1 cellular context compared by ENCODE assay signal in the genomic region with DNA sequence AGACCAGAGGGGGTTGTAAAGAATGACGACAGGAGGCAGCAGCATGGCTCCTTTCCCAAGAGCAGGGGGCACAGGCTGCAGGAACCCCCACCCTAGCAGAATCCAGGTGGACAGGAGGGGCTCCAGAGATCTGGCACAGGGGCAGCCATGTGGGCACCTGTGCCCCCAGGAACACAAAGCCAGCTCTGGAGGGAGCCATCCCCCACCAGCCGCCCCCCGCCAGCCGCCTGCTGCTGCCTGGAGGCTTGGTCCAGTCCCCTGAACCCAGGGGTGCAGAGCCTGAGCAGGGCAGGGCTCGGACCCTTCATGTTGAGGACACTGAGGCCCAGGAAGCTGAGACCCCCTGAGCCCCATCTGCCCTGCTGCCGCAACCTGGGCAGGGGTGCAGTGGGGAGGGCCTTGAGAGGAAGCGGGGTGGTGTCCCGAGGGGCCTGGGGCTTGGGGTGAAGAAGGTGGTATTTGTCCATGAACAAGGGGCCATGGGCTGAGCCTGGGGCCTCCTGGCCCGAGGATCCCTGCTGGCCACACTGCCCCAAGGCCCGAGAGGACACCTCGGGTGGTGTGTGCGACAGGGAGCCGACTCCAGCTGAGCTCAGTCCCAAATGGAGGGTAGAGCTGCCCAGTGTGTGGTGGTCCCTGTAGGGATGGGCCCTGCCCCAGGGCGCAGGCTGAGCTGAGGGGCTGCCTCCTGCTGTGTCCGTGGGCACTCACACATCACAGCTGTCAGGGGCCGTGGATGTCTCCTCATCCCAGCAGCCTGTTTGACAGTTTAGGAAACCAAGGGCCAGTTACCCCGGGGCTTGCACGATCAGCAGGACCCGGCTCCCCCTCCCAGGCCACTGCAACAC.
TF ChIP-seq lines count a peak whose summit lies in the region.

No MANE protein-coding gene starts in this region.

TF ChIP-seq in SK-N-SH, 30 proteins besides CTCF, POLR2A, EP300 and RAD21:
- TF ChIP-seq, protein P1, sequence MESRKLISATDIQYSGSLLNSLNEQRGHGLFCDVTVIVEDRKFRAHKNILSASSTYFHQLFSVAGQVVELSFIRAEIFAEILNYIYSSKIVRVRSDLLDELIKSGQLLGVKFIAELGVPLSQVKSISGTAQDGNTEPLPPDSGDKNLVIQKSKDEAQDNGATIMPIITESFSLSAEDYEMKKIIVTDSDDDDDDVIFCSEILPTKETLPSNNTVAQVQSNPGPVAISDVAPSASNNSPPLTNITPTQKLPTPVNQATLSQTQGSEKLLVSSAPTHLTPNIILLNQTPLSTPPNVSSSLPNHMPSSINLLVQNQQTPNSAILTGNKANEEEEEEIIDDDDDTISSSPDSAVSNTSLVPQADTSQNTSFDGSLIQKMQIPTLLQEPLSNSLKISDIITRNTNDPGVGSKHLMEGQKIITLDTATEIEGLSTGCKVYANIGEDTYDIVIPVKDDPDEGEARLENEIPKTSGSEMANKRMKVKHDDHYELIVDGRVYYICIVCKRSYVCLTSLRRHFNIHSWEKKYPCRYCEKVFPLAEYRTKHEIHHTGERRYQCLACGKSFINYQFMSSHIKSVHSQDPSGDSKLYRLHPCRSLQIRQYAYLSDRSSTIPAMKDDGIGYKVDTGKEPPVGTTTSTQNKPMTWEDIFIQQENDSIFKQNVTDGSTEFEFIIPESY (IDR thresholded peaks at IDR 0.05; ENCODE audit: borderline replicate concordance, low read depth): no peak
- TF ChIP-seq, protein P2, sequence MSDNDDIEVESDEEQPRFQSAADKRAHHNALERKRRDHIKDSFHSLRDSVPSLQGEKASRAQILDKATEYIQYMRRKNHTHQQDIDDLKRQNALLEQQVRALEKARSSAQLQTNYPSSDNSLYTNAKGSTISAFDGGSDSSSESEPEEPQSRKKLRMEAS (IDR thresholded peaks at IDR 0.05; ENCODE audit: low read depth): no peak
- TF ChIP-seq POLR2AphosphoS5 (IDR thresholded peaks at IDR 0.05; ENCODE audit: low read depth, low read length) (no peak), NFIC (IDR thresholded peaks at IDR 0.05; ENCODE audit: borderline replicate concordance) (no peak), GATA2 (CRISPR knock-in tag; IDR thresholded peaks at IDR 0.05) (no peak), ELF1 (IDR thresholded peaks at IDR 0.05) (no peak), RCOR1 (IDR thresholded peaks at IDR 0.05; ENCODE audit: low read length) (no peak), TAF1 (IDR thresholded peaks at IDR 0.05; ENCODE audit: borderline replicate concordance, low read depth, low read length) (no peak), CHD2 (IDR thresholded peaks at IDR 0.05; ENCODE audit: low read length, partially characterized antibody) (no peak), SMC3 (IDR thresholded peaks at IDR 0.05; ENCODE audit: low read depth, low read length) (no peak), JUND (IDR thresholded peaks at IDR 0.05) (no peak), RXRA (IDR thresholded peaks at IDR 0.05; ENCODE audit: borderline replicate concordance, low read depth) (no peak), GABPA (IDR thresholded peaks at IDR 0.05; ENCODE audit: low read depth) (no peak), SIN3A (IDR thresholded peaks at IDR 0.05; ENCODE audit: borderline replicate concordance, low read depth, low read length) (no peak), NRF1 (IDR thresholded peaks at IDR 0.05; ENCODE audit: low read depth, low read length) (no peak)
- TF ChIP-seq, protein P3, sequence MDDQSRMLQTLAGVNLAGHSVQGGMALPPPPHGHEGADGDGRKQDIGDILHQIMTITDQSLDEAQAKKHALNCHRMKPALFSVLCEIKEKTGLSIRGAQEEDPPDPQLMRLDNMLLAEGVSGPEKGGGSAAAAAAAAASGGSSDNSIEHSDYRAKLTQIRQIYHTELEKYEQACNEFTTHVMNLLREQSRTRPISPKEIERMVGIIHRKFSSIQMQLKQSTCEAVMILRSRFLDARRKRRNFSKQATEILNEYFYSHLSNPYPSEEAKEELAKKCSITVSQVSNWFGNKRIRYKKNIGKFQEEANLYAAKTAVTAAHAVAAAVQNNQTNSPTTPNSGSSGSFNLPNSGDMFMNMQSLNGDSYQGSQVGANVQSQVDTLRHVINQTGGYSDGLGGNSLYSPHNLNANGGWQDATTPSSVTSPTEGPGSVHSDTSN (IDR thresholded peaks at IDR 0.05): no peak
- TF ChIP-seq, protein P4, sequence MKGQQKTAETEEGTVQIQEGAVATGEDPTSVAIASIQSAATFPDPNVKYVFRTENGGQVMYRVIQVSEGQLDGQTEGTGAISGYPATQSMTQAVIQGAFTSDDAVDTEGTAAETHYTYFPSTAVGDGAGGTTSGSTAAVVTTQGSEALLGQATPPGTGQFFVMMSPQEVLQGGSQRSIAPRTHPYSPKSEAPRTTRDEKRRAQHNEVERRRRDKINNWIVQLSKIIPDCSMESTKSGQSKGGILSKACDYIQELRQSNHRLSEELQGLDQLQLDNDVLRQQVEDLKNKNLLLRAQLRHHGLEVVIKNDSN (IDR thresholded peaks at IDR 0.05; ENCODE audit: borderline replicate concordance, low read depth): no peak
